ENCODE assay signal across 1 cellular context in the genomic region with DNA sequence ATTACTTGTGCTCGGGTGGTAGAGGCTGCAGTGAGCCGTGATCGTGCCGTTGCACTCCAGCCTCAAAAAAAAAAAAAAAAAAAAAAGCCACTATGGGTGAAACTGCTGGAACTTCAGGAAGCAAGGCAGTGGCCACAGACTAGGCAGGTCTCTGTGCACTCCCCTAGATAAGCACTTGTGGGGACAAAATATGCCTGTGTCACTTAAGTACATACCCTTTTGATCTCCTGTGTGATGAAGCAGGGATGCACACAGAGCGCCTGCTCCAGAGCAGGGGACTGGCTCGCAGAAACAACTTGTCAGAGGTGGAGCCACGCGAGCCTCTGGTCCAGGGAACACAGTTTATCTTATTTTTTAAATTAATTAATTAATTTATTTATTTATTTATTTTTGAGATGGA.
TF ChIP-seq lines count a peak whose summit lies in the region.

No MANE protein-coding gene starts in this region.

TF ChIP-seq in K562, 482 proteins besides CTCF, POLR2A, EP300 and RAD21 (continued from another document):
- TF ChIP-seq RCOR1 (IDR thresholded peaks at IDR 0.05; ENCODE audit: borderline replicate concordance in 1 of 2, low read depth in 2 of 2, low read length in 2 of 2) (peak; percentile 76 to 97; a peak in 3 of 4 replicates), CBFA2T3 (IDR thresholded peaks at IDR 0.05) (peak; percentile 92), HDAC3 (IDR thresholded peaks at IDR 0.05; ENCODE audit: borderline replicate concordance, partially characterized antibody) (peak; percentile 64), TFAM (CRISPR knock-in tag; conservative IDR thresholded peaks at IDR 0.05) (no peak), KDM1A (IDR thresholded peaks at IDR 0.05) (peak; percentile 84 to 90), SOX6 (IDR thresholded peaks at IDR 0.05) (peak; percentile 66), SMARCA4 (IDR thresholded peaks at IDR 0.05) (peak; percentile 94), PRPF4 (IDR thresholded peaks at IDR 0.05; ENCODE audit: insufficient read depth, low read depth, low read length, poor library complexity, severe bottlenecking) (no peak), HDAC1 (IDR thresholded peaks at IDR 0.05) (peak in 1 of 2 experiments; percentile 67; a peak in 1 of 4 replicates), FOXA3 (CRISPR knock-in tag; conservative IDR thresholded peaks at IDR 0.05 in 1 of 2, IDR thresholded peaks at IDR 0.05 in 1 of 2) (peak; percentile 99), L3MBTL2 (IDR thresholded peaks at IDR 0.05) (0 out of 2 replicates have a peak, but pooled peaks have one; percentile 14), ELF1 (tag; IDR thresholded peaks at IDR 0.05) (peak; percentile 64), ARNT (IDR thresholded peaks at IDR 0.05) (peak; percentile 58 to 84; a peak in 2 of 4 replicates), NFIC (IDR thresholded peaks at IDR 0.05) (peak; percentile 43; the same call in 1 of the 2 replicates), ZNF274 (IDR thresholded peaks at IDR 0.05; ENCODE audit: borderline replicate concordance, low read depth, low read length) (no peak), KAT2B (IDR thresholded peaks at IDR 0.05; ENCODE audit: low read depth, low read length) (no peak), MAFG (tag; conservative IDR thresholded peaks at IDR 0.05) (peak; percentile 50), ZBED1 (IDR thresholded peaks at IDR 0.05) (no peak), ZKSCAN1 (IDR thresholded peaks at IDR 0.05; ENCODE audit: low read depth, low read length) (no peak), NFE2 (IDR thresholded peaks at IDR 0.05; ENCODE audit: low read depth) (peak; percentile 96), C11orf30 (IDR thresholded peaks at IDR 0.05; ENCODE audit: low read depth) (peak; percentile 80), ETV1 (tag; conservative IDR thresholded peaks at IDR 0.05; ENCODE audit: low read depth) (peak; percentile 57; the same call in 1 of the 2 replicates), FOXA1 (IDR thresholded peaks at IDR 0.05; ENCODE audit: borderline replicate concordance) (peak; percentile 89), TBL1XR1 (IDR thresholded peaks at IDR 0.05; ENCODE audit: low read length in 2 of 2) (peak in 1 of 2 experiments; percentile 91; a peak in 2 of 4 replicates)
- TF ChIP-seq, protein P1, sequence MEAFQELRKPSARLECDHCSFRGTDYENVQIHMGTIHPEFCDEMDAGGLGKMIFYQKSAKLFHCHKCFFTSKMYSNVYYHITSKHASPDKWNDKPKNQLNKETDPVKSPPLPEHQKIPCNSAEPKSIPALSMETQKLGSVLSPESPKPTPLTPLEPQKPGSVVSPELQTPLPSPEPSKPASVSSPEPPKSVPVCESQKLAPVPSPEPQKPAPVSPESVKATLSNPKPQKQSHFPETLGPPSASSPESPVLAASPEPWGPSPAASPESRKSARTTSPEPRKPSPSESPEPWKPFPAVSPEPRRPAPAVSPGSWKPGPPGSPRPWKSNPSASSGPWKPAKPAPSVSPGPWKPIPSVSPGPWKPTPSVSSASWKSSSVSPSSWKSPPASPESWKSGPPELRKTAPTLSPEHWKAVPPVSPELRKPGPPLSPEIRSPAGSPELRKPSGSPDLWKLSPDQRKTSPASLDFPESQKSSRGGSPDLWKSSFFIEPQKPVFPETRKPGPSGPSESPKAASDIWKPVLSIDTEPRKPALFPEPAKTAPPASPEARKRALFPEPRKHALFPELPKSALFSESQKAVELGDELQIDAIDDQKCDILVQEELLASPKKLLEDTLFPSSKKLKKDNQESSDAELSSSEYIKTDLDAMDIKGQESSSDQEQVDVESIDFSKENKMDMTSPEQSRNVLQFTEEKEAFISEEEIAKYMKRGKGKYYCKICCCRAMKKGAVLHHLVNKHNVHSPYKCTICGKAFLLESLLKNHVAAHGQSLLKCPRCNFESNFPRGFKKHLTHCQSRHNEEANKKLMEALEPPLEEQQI (IDR thresholded peaks at IDR 0.05), result no peak; the same call in 1 of the 2 replicates
- TF ChIP-seq, protein P2, sequence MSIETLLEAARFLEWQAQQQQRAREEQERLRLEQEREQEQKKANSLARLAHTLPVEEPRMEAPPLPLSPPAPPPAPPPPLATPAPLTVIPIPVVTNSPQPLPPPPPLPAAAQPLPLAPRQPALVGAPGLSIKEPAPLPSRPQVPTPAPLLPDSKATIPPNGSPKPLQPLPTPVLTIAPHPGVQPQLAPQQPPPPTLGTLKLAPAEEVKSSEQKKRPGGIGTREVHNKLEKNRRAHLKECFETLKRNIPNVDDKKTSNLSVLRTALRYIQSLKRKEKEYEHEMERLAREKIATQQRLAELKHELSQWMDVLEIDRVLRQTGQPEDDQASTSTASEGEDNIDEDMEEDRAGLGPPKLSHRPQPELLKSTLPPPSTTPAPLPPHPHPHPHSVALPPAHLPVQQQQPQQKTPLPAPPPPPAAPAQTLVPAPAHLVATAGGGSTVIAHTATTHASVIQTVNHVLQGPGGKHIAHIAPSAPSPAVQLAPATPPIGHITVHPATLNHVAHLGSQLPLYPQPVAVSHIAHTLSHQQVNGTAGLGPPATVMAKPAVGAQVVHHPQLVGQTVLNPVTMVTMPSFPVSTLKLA (conservative IDR thresholded peaks at IDR 0.05), result peak in 1 of 2 experiments; percentile 63; a peak in 3 of 4 replicates
- TF ChIP-seq, protein P3, sequence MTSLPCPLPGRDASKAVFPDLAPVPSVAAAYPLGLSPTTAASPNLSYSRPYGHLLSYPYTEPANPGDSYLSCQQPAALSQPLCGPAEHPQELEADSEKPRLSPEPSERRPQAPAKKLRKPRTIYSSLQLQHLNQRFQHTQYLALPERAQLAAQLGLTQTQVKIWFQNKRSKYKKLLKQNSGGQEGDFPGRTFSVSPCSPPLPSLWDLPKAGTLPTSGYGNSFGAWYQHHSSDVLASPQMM (CRISPR knock-in tag; IDR thresholded peaks at IDR 0.05), result no peak
- TF ChIP-seq, protein P4, sequence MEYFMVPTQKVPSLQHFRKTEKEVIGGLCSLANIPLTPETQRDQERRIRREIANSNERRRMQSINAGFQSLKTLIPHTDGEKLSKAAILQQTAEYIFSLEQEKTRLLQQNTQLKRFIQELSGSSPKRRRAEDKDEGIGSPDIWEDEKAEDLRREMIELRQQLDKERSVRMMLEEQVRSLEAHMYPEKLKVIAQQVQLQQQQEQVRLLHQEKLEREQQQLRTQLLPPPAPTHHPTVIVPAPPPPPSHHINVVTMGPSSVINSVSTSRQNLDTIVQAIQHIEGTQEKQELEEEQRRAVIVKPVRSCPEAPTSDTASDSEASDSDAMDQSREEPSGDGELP (CRISPR knock-in tag; IDR thresholded peaks at IDR 0.05; ENCODE audit: borderline replicate concordance), result peak; percentile 64
- TF ChIP-seq, protein P5, sequence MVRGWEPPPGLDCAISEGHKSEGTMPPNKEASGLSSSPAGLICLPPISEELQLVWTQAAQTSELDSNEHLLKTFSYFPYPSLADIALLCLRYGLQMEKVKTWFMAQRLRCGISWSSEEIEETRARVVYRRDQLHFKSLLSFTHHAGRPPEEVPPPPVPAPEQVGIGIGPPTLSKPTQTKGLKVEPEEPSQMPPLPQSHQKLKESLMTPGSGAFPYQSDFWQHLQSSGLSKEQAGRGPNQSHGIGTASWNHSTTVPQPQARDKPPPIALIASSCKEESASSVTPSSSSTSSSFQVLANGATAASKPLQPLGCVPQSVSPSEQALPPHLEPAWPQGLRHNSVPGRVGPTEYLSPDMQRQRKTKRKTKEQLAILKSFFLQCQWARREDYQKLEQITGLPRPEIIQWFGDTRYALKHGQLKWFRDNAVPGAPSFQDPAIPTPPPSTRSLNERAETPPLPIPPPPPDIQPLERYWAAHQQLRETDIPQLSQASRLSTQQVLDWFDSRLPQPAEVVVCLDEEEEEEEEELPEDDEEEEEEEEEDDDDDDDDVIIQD (CRISPR knock-in tag; IDR thresholded peaks at IDR 0.05), result no peak
- TF ChIP-seq, protein P6, sequence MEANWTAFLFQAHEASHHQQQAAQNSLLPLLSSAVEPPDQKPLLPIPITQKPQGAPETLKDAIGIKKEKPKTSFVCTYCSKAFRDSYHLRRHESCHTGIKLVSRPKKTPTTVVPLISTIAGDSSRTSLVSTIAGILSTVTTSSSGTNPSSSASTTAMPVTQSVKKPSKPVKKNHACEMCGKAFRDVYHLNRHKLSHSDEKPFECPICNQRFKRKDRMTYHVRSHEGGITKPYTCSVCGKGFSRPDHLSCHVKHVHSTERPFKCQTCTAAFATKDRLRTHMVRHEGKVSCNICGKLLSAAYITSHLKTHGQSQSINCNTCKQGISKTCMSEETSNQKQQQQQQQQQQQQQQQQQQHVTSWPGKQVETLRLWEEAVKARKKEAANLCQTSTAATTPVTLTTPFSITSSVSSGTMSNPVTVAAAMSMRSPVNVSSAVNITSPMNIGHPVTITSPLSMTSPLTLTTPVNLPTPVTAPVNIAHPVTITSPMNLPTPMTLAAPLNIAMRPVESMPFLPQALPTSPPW (CRISPR knock-in tag; IDR thresholded peaks at IDR 0.05), result peak; percentile 35; the same call in 1 of the 2 replicates
- TF ChIP-seq, protein P7, sequence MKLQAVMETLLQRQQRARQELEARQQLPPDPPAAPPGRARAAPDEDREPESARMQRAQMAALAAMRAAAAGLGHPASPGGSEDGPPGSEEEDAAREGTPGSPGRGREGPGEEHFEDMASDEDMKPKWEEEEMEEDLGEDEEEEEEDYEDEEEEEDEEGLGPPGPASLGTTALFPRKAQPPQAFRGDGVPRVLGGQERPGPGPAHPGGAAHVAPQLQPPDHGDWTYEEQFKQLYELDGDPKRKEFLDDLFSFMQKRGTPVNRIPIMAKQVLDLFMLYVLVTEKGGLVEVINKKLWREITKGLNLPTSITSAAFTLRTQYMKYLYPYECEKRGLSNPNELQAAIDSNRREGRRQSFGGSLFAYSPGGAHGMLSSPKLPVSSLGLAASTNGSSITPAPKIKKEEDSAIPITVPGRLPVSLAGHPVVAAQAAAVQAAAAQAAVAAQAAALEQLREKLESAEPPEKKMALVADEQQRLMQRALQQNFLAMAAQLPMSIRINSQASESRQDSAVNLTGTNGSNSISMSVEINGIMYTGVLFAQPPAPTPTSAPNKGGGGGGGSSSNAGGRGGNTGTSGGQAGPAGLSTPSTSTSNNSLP (IDR thresholded peaks at IDR 0.05; ENCODE audit: borderline replicate concordance, low read depth, low read length), result 0 out of 2 replicates have a peak, but pooled peaks have one; percentile 25
